In genomic region chr3:152595975-152596832, GRCh38 we compare ENCODE assay signal across 8 cellular contexts.
A peak's percentile ranks its signal among the peaks of the same experiment; 100 is the strongest.
DNase-seq lines count a peak whose midpoint lies in the region; ATAC-seq and TF ChIP-seq lines count a peak whose summit lies in the region.

No MANE protein-coding gene starts in this region.

- H3K9ac ChIP-seq in neural progenitor cell, result no peak overlapping the region

- H3K9me3 Mint-ChIP-seq in neural progenitor cell, result peaks cover 7% of the 10 kb centered on the region

- H3K79me2 ChIP-seq in neural progenitor cell (ENCODE audit: low read depth), result no peaks in the 10 kb centered on the region

- peak; percentile 34 for DNase-seq in AG04450 (ENCODE audit: low read depth, low spot score)
- peak; percentile 71 for DNase-seq in OCI-M2 (lab: John Stamatoyannopoulos, UW; ENCODE audit: unreplicated experiment)
- DNase-seq in epithelial cell of proximal tubule (ENCODE audit: low read depth), result peak; percentile 41
- peak; percentile 16 for DNase-seq in neural progenitor cell (ENCODE audit: low spot score)
- no peak for DNase-seq in G401 (ENCODE audit: low spot score)
- DNase-seq in activated effector memory CD4-positive, alpha-beta T cell treated with anti-CD3 and anti-CD28 coated beads, Interleukin-2, amount 50 U/mL, for 16 hours, result no peak

- H4K20me1 ChIP-seq in neural progenitor cell (ENCODE audit: low read depth), result no peaks in the 10 kb centered on the region

- peak overlapping the region; percentile 73 for H3K27ac Mint-ChIP-seq in neural progenitor cell

- no peak overlapping the region for H2AFZ ChIP-seq in neural progenitor cell (replicated peaks)

- H3K27ac ChIP-seq in AG04450 (ENCODE audit: low read depth, low read length), result no peak overlapping the region
- H3K27ac ChIP-seq in neural progenitor cell, result no peak overlapping the region

- H3K9me3 ChIP-seq in AG04450 (ENCODE audit: control insufficient read depth, insufficient read depth, low read length) (no peaks in the 10 kb centered on the region), neural progenitor cell (ENCODE audit: low read depth) (no peaks in the 10 kb centered on the region)

- ATAC-seq in GM18873 (IDR thresholded peaks at IDR 0.05; ENCODE audit: low FRiP score, unreplicated experiment), result peak; percentile 100
- peak; percentile 98 for ATAC-seq in HG03060 (IDR thresholded peaks at IDR 0.05; ENCODE audit: low read depth, unreplicated experiment)

- H3K4me1 ChIP-seq in neural progenitor cell, result peaks cover 13% of the 10 kb centered on the region

- peaks cover 18% of the 10 kb centered on the region for H3K4me1 Mint-ChIP-seq in neural progenitor cell

- in situ Hi-C loops in G401 (cut with HindIII; ENCODE audit: low sequenced_read_pairs), result no loop called here

- H3K4me3 Mint-ChIP-seq in neural progenitor cell, result no peak overlapping the region

- no peak for TF ChIP-seq CTCF in AG04450 (IDR thresholded peaks at IDR 0.05; ENCODE audit: low read depth, low read length)
- no peak for TF ChIP-seq CTCF in epithelial cell of proximal tubule (conservative IDR thresholded peaks at IDR 0.05; ENCODE audit: low read depth, low read length)
- no peak for TF ChIP-seq CTCF in neural progenitor cell (IDR thresholded peaks at IDR 0.05)

- H3K36me3 ChIP-seq in neural progenitor cell, result no peaks in the 10 kb centered on the region

- H3K4me3 ChIP-seq in AG04450 (ENCODE audit: low read depth, low read length), result no peak overlapping the region; the same call in 1 of the 2 replicates
- peak overlapping the region; percentile 31 for H3K4me3 ChIP-seq in epithelial cell of proximal tubule (ENCODE audit: low read depth, low read length)
- no peak overlapping the region for H3K4me3 ChIP-seq in neural progenitor cell

- no peaks in the 10 kb centered on the region for H3K27me3 Mint-ChIP-seq in neural progenitor cell (ENCODE audit: insufficient read depth, low read depth)

- POLR2A ChIA-PET in AG04450 (lab: Yijun Ruan, JAX), result no interaction called here

- CTCF ChIA-PET in AG04450 (lab: Charles Lee), result interaction anchor here (0.6 to 2.1 kb wide), 3 partner anchors 21 to 846 kb away, joined by 3 to 10 read pairs (median 3); no protein-coding TSS in a partner anchor

- H3K27me3 ChIP-seq in AG04450 (ENCODE audit: control insufficient read depth, insufficient read depth, low read length), result no peaks in the 10 kb centered on the region
- no peaks in the 10 kb centered on the region for H3K27me3 ChIP-seq in neural progenitor cell

- H3K36me3 Mint-ChIP-seq in neural progenitor cell, result no peaks in the 10 kb centered on the region

- no peaks in the 10 kb centered on the region for H3F3A ChIP-seq in neural progenitor cell (ENCODE audit: low read depth)

- peak overlapping the region; percentile 20 for H3K4me2 ChIP-seq in neural progenitor cell

Comparison
In these comparisons a context has a peak if more than half of its experiments do, and no peak if none do; other contexts are left out.
1. DNase-seq: peak in AG04450 (single experiment), OCI-M2 (single experiment), epithelial cell of proximal tubule (single experiment) and neural progenitor cell (single experiment); none in G401 (single experiment) and activated effector memory CD4-positive, alpha-beta T cell treated with anti-CD3 and anti-CD28 coated beads, Interleukin-2, amount 50 U/mL, for 16 hours (single experiment).